19 cellular contexts compared by ENCODE assay signal in genomic region chr9:133471551-133472276, GRCh38. TPM values are rescaled to one million over a fixed set of nuclear protein-coding genes. Genes with fewer than 3 reads are reported as not detected.
DNase-seq lines count a peak whose midpoint lies in the region; ATAC-seq, FAIRE-seq and TF ChIP-seq lines count a peak whose summit lies in the region.
"Had no signal": no experiment of that assay in that cellular context is flagged by ENCODE, and none has a peak within 500 bp of the region (broad histone marks: within the 10 kb centered on the region; RNA-seq: fewer than 3 reads in every experiment).

No MANE protein-coding gene starts in this region.

- no peaks in the 10 kb centered on the region for H3K9me3 Mint-ChIP-seq in neural progenitor cell
- H3K9me3 Mint-ChIP-seq in natural killer cell treated with Interleukin-12 subunit alpha and Interleukin-12 subunit beta and Interleukin-15 and Interleukin-18, amount 100 ng/mL, for 72 hours: no peaks in the 10 kb centered on the region
- H3K9me3 Mint-ChIP-seq: CD4-positive, CD25-positive, alpha-beta regulatory T cell; T-cell had no signal

- H3K4me2 ChIP-seq in K562 (ENCODE audit: insufficient read depth, low read length) (no peak overlapping the region), neural progenitor cell (no peak overlapping the region)

- H3K27ac ChIP-seq in right cardiac atrium (ENCODE audit: low read length) (no peak overlapping the region), K562 (ENCODE audit: extremely low read depth, low read depth, low read length) (no peak overlapping the region), neural progenitor cell (no peak overlapping the region), gastrocnemius medialis (no peak overlapping the region)
- H3K27ac ChIP-seq: SK-N-MC had no signal

- TF ChIP-seq POLR2A in K562 (conservative IDR thresholded peaks at IDR 0.05) (no peak), gastrocnemius medialis (IDR thresholded peaks at IDR 0.05) (no peak)

- 83% methylated on average over 27 of the region's 27 CpGs for WGBS in right cardiac atrium
- WGBS in K562 (ENCODE audit: insufficient coverage, low coverage, missing lambda C conversion rate): 18% methylated on average over 24 of the region's 27 CpGs

- TF ChIP-seq RAD21 in K562 (CRISPR knock-in tag; conservative IDR thresholded peaks at IDR 0.05 in 1 of 2, IDR thresholded peaks at IDR 0.05 in 1 of 2): no peak

- H3K79me2 ChIP-seq in K562 (ENCODE audit: control insufficient read depth, insufficient read depth, low read length): no peaks in the 10 kb centered on the region
- no peaks in the 10 kb centered on the region for H3K79me2 ChIP-seq in neural progenitor cell (ENCODE audit: low read depth)

- no peaks in the 10 kb centered on the region for H3K36me3 Mint-ChIP-seq in neural progenitor cell
- no peaks in the 10 kb centered on the region for H3K36me3 Mint-ChIP-seq in natural killer cell treated with Interleukin-12 subunit alpha and Interleukin-12 subunit beta and Interleukin-15 and Interleukin-18, amount 100 ng/mL, for 72 hours
- H3K36me3 Mint-ChIP-seq: CD4-positive, CD25-positive, alpha-beta regulatory T cell; T-cell had no signal

- H3K4me1 Mint-ChIP-seq in neural progenitor cell: no peaks in the 10 kb centered on the region
- peaks cover 0 to 6% of the 10 kb centered on the region in 2 donors for H3K4me1 Mint-ChIP-seq in natural killer cell treated with Interleukin-12 subunit alpha and Interleukin-12 subunit beta and Interleukin-15 and Interleukin-18, amount 100 ng/mL, for 72 hours (ENCODE audit: low read depth in 2 of 2)

- CTCF ChIA-PET in K562 (lab: Yijun Ruan, JAX; ENCODE audit: low intra/inter-chr PET ratio): no interaction called here

- DNase-seq in right cardiac atrium (peak in 2 of 3 donors; percentile 57 to 60), left ventricle myocardium superior (no peak), K562 (ENCODE audit: extremely low read depth in 1 of 4, low spot score in 3 of 4) (no peak), neural progenitor cell (ENCODE audit: low spot score) (no peak), ureter (ENCODE audit: low spot score) (no peak), gastrocnemius medialis (no peak)
- DNase-seq in stimulated activated naive CD4-positive, alpha-beta T cell (lab: John Stamatoyannopoulos, UW): no peak
- DNase-seq in natural killer cell treated with Interleukin-12 subunit alpha and Interleukin-12 subunit beta and Interleukin-15 and Interleukin-18, amount 100 ng/mL, for 72 hours (ENCODE audit: low spot score): no peak
- DNase-seq: CD4-positive, CD25-positive, alpha-beta regulatory T cell; IMR-90; NCI-H1436 treated with DMSO at 0.1 percent for 48 hours; NCI-H2081 treated with DMSO at 0.1 percent for 48 hours; NCI-H2227 treated with DMSO at 0.1 percent for 48 hours; NCI-H526; T-cell had no signal

- peaks cover 3% of the 10 kb centered on the region for H3F3A ChIP-seq in neural progenitor cell (ENCODE audit: low read depth)

- H3K4me1 ChIP-seq in right cardiac atrium (ENCODE audit: control insufficient read depth, insufficient read depth, low read length): no peaks in the 10 kb centered on the region
- H3K4me1 ChIP-seq in K562 (replicated peaks in 1 of 2; ENCODE audit: control insufficient read depth in 2 of 2, insufficient read depth in 2 of 2, low read length in 2 of 2): peaks cover 0 to 51% of the 10 kb centered on the region in 2 experiments; a peak in 2 of 5 replicates
- H3K4me1 ChIP-seq in neural progenitor cell: no peaks in the 10 kb centered on the region
- H3K4me1 ChIP-seq in gastrocnemius medialis: no peaks in the 10 kb centered on the region

- H3K9ac ChIP-seq in K562 (ENCODE audit: insufficient read depth in 1 of 2, low read depth in 2 of 2, low read length in 2 of 2): peak overlapping the region in 1 of 2 experiments; percentile 52; a peak in 2 of 4 replicates
- no peak overlapping the region for H3K9ac ChIP-seq in neural progenitor cell

- intact Hi-C loops in right cardiac atrium (cut with DNase I): no loop called here
- intact Hi-C loops in left ventricle myocardium superior (cut with micrococcal nuclease): no loop called here
- intact Hi-C loops in K562 (cut with micrococcal nuclease): no loop called here
- intact Hi-C loops in gastrocnemius medialis (cut with DNase I; ENCODE audit: low total_unique reads): no loop called here

- BruUV-seq in K562 (replicated peaks; lab: Mats Ljungman, UMichigan): no TSS peak

- peak in 1 of 2 donors; percentile 5 for ATAC-seq in right cardiac atrium
- no peak for ATAC-seq in left ventricle myocardium superior
- peak; percentile 47 for ATAC-seq in K562
- no peak for ATAC-seq in natural killer cell treated with Interleukin-12 subunit alpha and Interleukin-12 subunit beta and Interleukin-15 and Interleukin-18, amount 100 ng/mL, for 72 hours
- no peak for ATAC-seq in gastrocnemius medialis
- ATAC-seq: T-cell had no signal

- FAIRE-seq in K562 (lab: Jason Lieb, UNC): no peak
- FAIRE-seq: A204.1, H1 had no signal

- H3K4me3 Mint-ChIP-seq in neural progenitor cell: no peak overlapping the region
- H3K4me3 Mint-ChIP-seq in natural killer cell treated with Interleukin-12 subunit alpha and Interleukin-12 subunit beta and Interleukin-15 and Interleukin-18, amount 100 ng/mL, for 72 hours: no peak overlapping the region
- H3K4me3 Mint-ChIP-seq: CD4-positive, CD25-positive, alpha-beta regulatory T cell; T-cell had no signal

- no peaks in the 10 kb centered on the region for H3K27me3 ChIP-seq in right cardiac atrium (ENCODE audit: control insufficient read depth, insufficient read depth)
- H3K27me3 ChIP-seq in K562 (ENCODE audit: control insufficient read depth in 2 of 2, insufficient read depth in 2 of 2, low read length in 2 of 2): peaks cover 3 to 65% of the 10 kb centered on the region in 2 experiments; a peak in 3 of 5 replicates
- H3K27me3 ChIP-seq in neural progenitor cell: no peaks in the 10 kb centered on the region
- no peaks in the 10 kb centered on the region for H3K27me3 ChIP-seq in gastrocnemius medialis

- H3K4me3 ChIP-seq in right cardiac atrium (ENCODE audit: low read length): no peak overlapping the region
- no peak overlapping the region for H3K4me3 ChIP-seq in K562
- no peak overlapping the region for H3K4me3 ChIP-seq in neural progenitor cell
- no peak overlapping the region for H3K4me3 ChIP-seq in gastrocnemius medialis
- H3K4me3 ChIP-seq: SK-N-MC had no signal

- H3K9me3 ChIP-seq in right cardiac atrium (ENCODE audit: control insufficient read depth, low read length) (no peaks in the 10 kb centered on the region), K562 (replicated peaks; ENCODE audit: control insufficient read depth, insufficient read depth, low read depth, low read length) (no peaks in the 10 kb centered on the region), neural progenitor cell (ENCODE audit: low read depth) (no peaks in the 10 kb centered on the region), gastrocnemius medialis (no peaks in the 10 kb centered on the region)

- no peaks in the 10 kb centered on the region for H3K9me1 ChIP-seq in K562 (ENCODE audit: control insufficient read depth, insufficient read depth, low read length)

- in situ Hi-C loops in K562 (cut with MboI) (no loop called here), gastrocnemius medialis (cut with MboI; ENCODE audit: low sequenced_read_pairs in 4 of 4) (no loop called here)

- TF ChIP-seq CTCF in K562 (IDR thresholded peaks at IDR 0.05 in 2 of 3, conservative IDR thresholded peaks at IDR 0.05 in 1 of 3; ENCODE audit: insufficient read depth in 2 of 3, low read depth in 1 of 3, low read length in 3 of 3) (no peak), neural progenitor cell (IDR thresholded peaks at IDR 0.05) (no peak), gastrocnemius medialis (IDR thresholded peaks at IDR 0.05 in 4 of 5, conservative IDR thresholded peaks at IDR 0.05 in 1 of 5) (no peak)

- no peak for TF ChIP-seq EP300 in K562 (IDR thresholded peaks at IDR 0.05; ENCODE audit: low read length)

- no peak overlapping the region for H2AFZ ChIP-seq in K562 (ENCODE audit: low read depth, low read length)
- no peak overlapping the region for H2AFZ ChIP-seq in neural progenitor cell (replicated peaks)

- POLR2A ChIA-PET in K562 (lab: Yijun Ruan, JAX): interaction anchor here (0.6 to 0.7 kb wide), 4 partner anchors 22 to 570 kb away, joined by 3 to 6 read pairs (median 4); no protein-coding TSS in a partner anchor

- no peaks in the 10 kb centered on the region for H3K36me3 ChIP-seq in K562 (ENCODE audit: control insufficient read depth, insufficient read depth, low read length)
- no peaks in the 10 kb centered on the region for H3K36me3 ChIP-seq in neural progenitor cell
- H3K36me3 ChIP-seq in gastrocnemius medialis: no peaks in the 10 kb centered on the region

- H4K20me1 ChIP-seq in K562 (replicated peaks; ENCODE audit: control insufficient read depth, insufficient read depth, low read length) (peaks cover 5% of the 10 kb centered on the region; the same call in 1 of the 2 replicates), neural progenitor cell (ENCODE audit: low read depth) (peaks cover 13% of the 10 kb centered on the region)

- H3K27ac Mint-ChIP-seq in neural progenitor cell: peak overlapping the region; percentile 91
- no peak overlapping the region for H3K27ac Mint-ChIP-seq in natural killer cell treated with Interleukin-12 subunit alpha and Interleukin-12 subunit beta and Interleukin-15 and Interleukin-18, amount 100 ng/mL, for 72 hours
- H3K27ac Mint-ChIP-seq: CD4-positive, CD25-positive, alpha-beta regulatory T cell had no signal

- peaks cover 8% of the 10 kb centered on the region for H3K27me3 Mint-ChIP-seq in neural progenitor cell (ENCODE audit: insufficient read depth, low read depth)
- no peaks in the 10 kb centered on the region for H3K27me3 Mint-ChIP-seq in natural killer cell treated with Interleukin-12 subunit alpha and Interleukin-12 subunit beta and Interleukin-15 and Interleukin-18, amount 100 ng/mL, for 72 hours
- H3K27me3 Mint-ChIP-seq: CD4-positive, CD25-positive, alpha-beta regulatory T cell; T-cell had no signal

RNA-seq across cellular contexts. Expression of gene SLC2A6, which starts 7.2 kb away (rescaled TPM):
- total RNA-seq in right cardiac atrium: 1 to 10 TPM; 1.7 to 4.0 (median 3.6) TPM
- 3.7 TPM for polyA plus RNA-seq in right cardiac atrium
- total RNA-seq in left ventricle myocardium superior: 2.4 TPM
- total RNA-seq in K562 (2011; cell fraction: chromatin; rRNA removed; ENCODE audit: low replicate concordance): 0.32 and 1.7 TPM in 2 replicates
- total RNA-seq in K562 (2011; cell fraction: nucleolus; rRNA removed): 1.2 and 1.8 TPM in 2 replicates
- 0.53 and 1.3 TPM in 2 replicates for total RNA-seq in K562 (2011; cell fraction: nucleoplasm; rRNA removed)
- 0.09 and 0.41 TPM in 2 replicates for total RNA-seq in K562 (2014; rRNA removed)
- total RNA-seq in K562 (2014; rRNA removed; fragmentation: Illumina TruSeq; extraction: Trizol): 0.04 and 0.06 TPM in 2 replicates
- total RNA-seq in K562 (2015; rRNA removed; fragmentation: Illumina TruSeq; extraction: Trizol): 0.04 TPM in 1 of 2 replicates, not detected in the other
- total RNA-seq in K562 (2021): 0.16 and 0.38 TPM in 2 replicates
- 0.08 and 0.22 TPM in 2 replicates for polyA plus RNA-seq in K562 (2011; rRNA removed)
- 0.19 and 0.58 TPM in 2 replicates for polyA plus RNA-seq in K562 (2011; cell fraction: cytosol; rRNA removed)
- polyA plus RNA-seq in K562 (2011; cell fraction: nucleus; rRNA removed): 0.32 and 0.61 TPM in 2 replicates
- 0.17 and 0.24 TPM in 2 replicates for polyA plus RNA-seq in K562 (2012)
- polyA plus RNA-seq in K562 (2014; fragmentation: Illumina TruSeq; extraction: Trizol): not detected in 2 replicates
- not detected for polyA plus RNA-seq in K562 (2014; fragmentation: Nextera tagmentation; extraction: Ambion mirVana)
- polyA plus RNA-seq in K562 (2014; rRNA removed): 0.27 and 0.39 TPM in 2 replicates
- 0.09 and 0.21 TPM in 2 replicates for polyA minus RNA-seq in K562 (2011; rRNA and poly(A)+ RNA removed)
- polyA minus RNA-seq in K562 (2011; cell fraction: cytosol; rRNA and poly(A)+ RNA removed): 0.48 and 0.64 TPM in 2 replicates
- polyA minus RNA-seq in K562 (2011; cell fraction: nucleus; rRNA and poly(A)+ RNA removed): 0.81 and 1.4 TPM in 2 replicates
- total RNA-seq in neural progenitor cell (ENCODE audit: low replicate concordance): 2.3 and 8.8 TPM in 2 replicates
- total RNA-seq in ureter: 19.6 TPM
- 10 to 100 TPM; 15.0 to 42.3 TPM for total RNA-seq in natural killer cell treated with Interleukin-12 subunit alpha and Interleukin-12 subunit beta and Interleukin-15 and Interleukin-18, amount 100 ng/mL, for 72 hours
- total RNA-seq in gastrocnemius medialis: 1 to 10 TPM in 2 of 4 donors, under 1 TPM in 2; 0.41 to 2.4 (median 1.4) TPM

RNA-seq across cellular contexts. Expression of gene CACFD1, which starts 11.9 kb away (rescaled TPM):
- total RNA-seq in right cardiac atrium: 10 to 100 TPM; 10.8 to 13.9 (median 13.8) TPM
- polyA plus RNA-seq in right cardiac atrium: 12.8 TPM
- total RNA-seq in left ventricle myocardium superior: 11.8 TPM
- total RNA-seq in K562 (2011; cell fraction: chromatin; rRNA removed; ENCODE audit: low replicate concordance): 2.9 and 4.1 TPM in 2 replicates
- 3.4 and 4.7 TPM in 2 replicates for total RNA-seq in K562 (2011; cell fraction: nucleolus; rRNA removed)
- total RNA-seq in K562 (2011; cell fraction: nucleoplasm; rRNA removed): 3.2 and 5.5 TPM in 2 replicates
- 1.1 and 1.2 TPM in 2 replicates for total RNA-seq in K562 (2014; rRNA removed)
- 0.11 and 0.13 TPM in 2 replicates for total RNA-seq in K562 (2014; rRNA removed; fragmentation: Illumina TruSeq; extraction: Trizol)
- total RNA-seq in K562 (2015; rRNA removed; fragmentation: Illumina TruSeq; extraction: Trizol): 0.54 and 0.64 TPM in 2 replicates
- 1.4 and 1.8 TPM in 2 replicates for total RNA-seq in K562 (2021)
- 0.87 and 1.2 TPM in 2 replicates for polyA plus RNA-seq in K562 (2011; rRNA removed)
- 0.77 and 1.1 TPM in 2 replicates for polyA plus RNA-seq in K562 (2011; cell fraction: cytosol; rRNA removed)
- polyA plus RNA-seq in K562 (2011; cell fraction: nucleus; rRNA removed): 1.3 and 2.3 TPM in 2 replicates
- 0.89 and 3.8 TPM in 2 replicates for polyA plus RNA-seq in K562 (2012)
- polyA plus RNA-seq in K562 (2014; fragmentation: Illumina TruSeq; extraction: Trizol): 0.16 and 0.37 TPM in 2 replicates
- not detected for polyA plus RNA-seq in K562 (2014; fragmentation: Nextera tagmentation; extraction: Ambion mirVana)
- 1.1 and 1.4 TPM in 2 replicates for polyA plus RNA-seq in K562 (2014; rRNA removed)
- 0.57 and 0.70 TPM in 2 replicates for polyA minus RNA-seq in K562 (2011; rRNA and poly(A)+ RNA removed)
- polyA minus RNA-seq in K562 (2011; cell fraction: cytosol; rRNA and poly(A)+ RNA removed): 0.67 and 0.82 TPM in 2 replicates
- polyA minus RNA-seq in K562 (2011; cell fraction: nucleus; rRNA and poly(A)+ RNA removed): 1.7 and 1.8 TPM in 2 replicates
- total RNA-seq in neural progenitor cell (ENCODE audit: low replicate concordance): 15.7 and 29.3 TPM in 2 replicates
- total RNA-seq in ureter: 24.9 TPM
- total RNA-seq in natural killer cell treated with Interleukin-12 subunit alpha and Interleukin-12 subunit beta and Interleukin-15 and Interleukin-18, amount 100 ng/mL, for 72 hours: 1 to 10 TPM; 2.4 to 7.0 TPM
- 10 to 100 TPM in 2 of 4 donors, 1 to 10 TPM in 2; 7.0 to 28.3 (median 10.1) TPM for total RNA-seq in gastrocnemius medialis

RNA-seq across cellular contexts. Expression of gene ADAMTS13, which starts 49.5 kb away (rescaled TPM):
- total RNA-seq in right cardiac atrium (1 to 10 TPM; 2.1 to 4.1 (median 3.5) TPM), left ventricle myocardium superior (3.1 TPM), K562 (2014; rRNA removed) (0.04 TPM in 1 of 2 replicates, not detected in the other), K562 (2014; rRNA removed; fragmentation: Illumina TruSeq; extraction: Trizol) (not detected in 2 replicates), K562 (2015; rRNA removed; fragmentation: Illumina TruSeq; extraction: Trizol) (0.04 TPM in 1 of 2 replicates, not detected in the other), K562 (2021) (0.07 TPM in 1 of 2 replicates, not detected in the other), neural progenitor cell (ENCODE audit: low replicate concordance) (2.4 and 6.1 TPM in 2 replicates), ureter (3.5 TPM), gastrocnemius medialis (1 to 10 TPM; 1.0 to 2.2 (median 1.4) TPM)
- polyA plus RNA-seq in right cardiac atrium (4.6 TPM), K562 (2011; rRNA removed) (0.16 and 0.20 TPM in 2 replicates), K562 (2014; fragmentation: Illumina TruSeq; extraction: Trizol) (0.03 TPM in 1 of 2 replicates, not detected in the other), K562 (2014; fragmentation: Nextera tagmentation; extraction: Ambion mirVana) (not detected), K562 (2014; rRNA removed) (0.04 and 0.26 TPM in 2 replicates)
- total RNA-seq in K562 (2011; cell fraction: chromatin; rRNA removed; ENCODE audit: low replicate concordance): 0.51 and 1.4 TPM in 2 replicates
- 0.53 and 0.83 TPM in 2 replicates for total RNA-seq in K562 (2011; cell fraction: nucleolus; rRNA removed)
- 0.44 and 1.4 TPM in 2 replicates for total RNA-seq in K562 (2011; cell fraction: nucleoplasm; rRNA removed)
- polyA plus RNA-seq in K562 (2011; cell fraction: cytosol; rRNA removed): 0.10 and 0.16 TPM in 2 replicates
- polyA plus RNA-seq in K562 (2011; cell fraction: nucleus; rRNA removed): 1.2 and 1.3 TPM in 2 replicates
- polyA plus RNA-seq in K562 (2012): 0.29 and 1.0 TPM in 2 replicates
- polyA minus RNA-seq in K562 (2011; rRNA and poly(A)+ RNA removed): not detected in 2 replicates
- not detected in 2 replicates for polyA minus RNA-seq in K562 (2011; cell fraction: cytosol; rRNA and poly(A)+ RNA removed)
- polyA minus RNA-seq in K562 (2011; cell fraction: nucleus; rRNA and poly(A)+ RNA removed): 0.33 and 0.40 TPM in 2 replicates
- total RNA-seq in natural killer cell treated with Interleukin-12 subunit alpha and Interleukin-12 subunit beta and Interleukin-15 and Interleukin-18, amount 100 ng/mL, for 72 hours: 1 to 10 TPM in 1 of 2 donors, under 1 TPM in 1; 0.67 to 1.1 TPM

RNA-seq across cellular contexts. Expression of gene MYMK, which starts 53.0 kb away (rescaled TPM):
- total RNA-seq in right cardiac atrium (not detected), left ventricle myocardium superior (not detected), K562 (2014; rRNA removed) (not detected in 2 replicates), K562 (2014; rRNA removed; fragmentation: Illumina TruSeq; extraction: Trizol) (not detected in 2 replicates), K562 (2015; rRNA removed; fragmentation: Illumina TruSeq; extraction: Trizol) (not detected in 2 replicates), K562 (2021) (not detected in 2 replicates), neural progenitor cell (ENCODE audit: low replicate concordance) (not detected in 2 replicates), ureter (not detected), gastrocnemius medialis (not detected)
- polyA plus RNA-seq in right cardiac atrium (not detected), K562 (2011; rRNA removed) (not detected in 2 replicates), K562 (2014; fragmentation: Illumina TruSeq; extraction: Trizol) (not detected in 2 replicates), K562 (2014; fragmentation: Nextera tagmentation; extraction: Ambion mirVana) (not detected), K562 (2014; rRNA removed) (not detected in 2 replicates)
- not detected in 2 replicates for total RNA-seq in K562 (2011; cell fraction: chromatin; rRNA removed; ENCODE audit: low replicate concordance)
- total RNA-seq in K562 (2011; cell fraction: nucleolus; rRNA removed): not detected in 2 replicates
- not detected in 2 replicates for total RNA-seq in K562 (2011; cell fraction: nucleoplasm; rRNA removed)
- not detected in 2 replicates for polyA plus RNA-seq in K562 (2011; cell fraction: cytosol; rRNA removed)
- not detected in 2 replicates for polyA plus RNA-seq in K562 (2011; cell fraction: nucleus; rRNA removed)
- not detected in 2 replicates for polyA plus RNA-seq in K562 (2012)
- not detected in 2 replicates for polyA minus RNA-seq in K562 (2011; rRNA and poly(A)+ RNA removed)
- not detected in 2 replicates for polyA minus RNA-seq in K562 (2011; cell fraction: cytosol; rRNA and poly(A)+ RNA removed)
- not detected in 2 replicates for polyA minus RNA-seq in K562 (2011; cell fraction: nucleus; rRNA and poly(A)+ RNA removed)
- not detected for total RNA-seq in natural killer cell treated with Interleukin-12 subunit alpha and Interleukin-12 subunit beta and Interleukin-15 and Interleukin-18, amount 100 ng/mL, for 72 hours
- total RNA-seq: CD4-positive, CD25-positive, alpha-beta regulatory T cell; Daoy; H1; IMR-90; T-cell had no signal
- polyA plus RNA-seq: CD4-positive, CD25-positive, alpha-beta regulatory T cell; H1; IMR-90 had no signal

RNA-seq across cellular contexts. Expression of gene REXO4, which starts 53.9 kb away (rescaled TPM):
- 10 to 100 TPM; 11.9 to 16.3 (median 15.0) TPM for total RNA-seq in right cardiac atrium
- polyA plus RNA-seq in right cardiac atrium: 10.5 TPM
- total RNA-seq in left ventricle myocardium superior: 18.7 TPM
- total RNA-seq in K562 (2011; cell fraction: chromatin; rRNA removed; ENCODE audit: low replicate concordance): 33.3 and 49.1 TPM in 2 replicates
- 33.0 and 38.9 TPM in 2 replicates for total RNA-seq in K562 (2011; cell fraction: nucleolus; rRNA removed)
- 25.6 and 35.8 TPM in 2 replicates for total RNA-seq in K562 (2011; cell fraction: nucleoplasm; rRNA removed)
- 70.5 and 72.9 TPM in 2 replicates for total RNA-seq in K562 (2014; rRNA removed)
- total RNA-seq in K562 (2014; rRNA removed; fragmentation: Illumina TruSeq; extraction: Trizol): 19.6 and 21.6 TPM in 2 replicates
- total RNA-seq in K562 (2015; rRNA removed; fragmentation: Illumina TruSeq; extraction: Trizol): 31.1 and 31.3 TPM in 2 replicates
- total RNA-seq in K562 (2021): 56.4 and 57.9 TPM in 2 replicates
- 23.9 and 29.2 TPM in 2 replicates for polyA plus RNA-seq in K562 (2011; rRNA removed)
- 26.2 and 39.1 TPM in 2 replicates for polyA plus RNA-seq in K562 (2011; cell fraction: cytosol; rRNA removed)
- 19.8 and 27.2 TPM in 2 replicates for polyA plus RNA-seq in K562 (2011; cell fraction: nucleus; rRNA removed)
- 22.0 and 39.1 TPM in 2 replicates for polyA plus RNA-seq in K562 (2012)
- polyA plus RNA-seq in K562 (2014; fragmentation: Illumina TruSeq; extraction: Trizol): 40.9 and 45.1 TPM in 2 replicates
- polyA plus RNA-seq in K562 (2014; fragmentation: Nextera tagmentation; extraction: Ambion mirVana): 1 to 10 TPM; 3.4 to 5.0 TPM
- polyA plus RNA-seq in K562 (2014; rRNA removed): 58.8 and 62.3 TPM in 2 replicates
- 22.5 and 31.4 TPM in 2 replicates for polyA minus RNA-seq in K562 (2011; rRNA and poly(A)+ RNA removed)
- 17.9 and 24.8 TPM in 2 replicates for polyA minus RNA-seq in K562 (2011; cell fraction: cytosol; rRNA and poly(A)+ RNA removed)
- 13.6 and 16.7 TPM in 2 replicates for polyA minus RNA-seq in K562 (2011; cell fraction: nucleus; rRNA and poly(A)+ RNA removed)
- 17.9 and 24.9 TPM in 2 replicates for total RNA-seq in neural progenitor cell (ENCODE audit: low replicate concordance)
- total RNA-seq in ureter: 19.5 TPM
- total RNA-seq in natural killer cell treated with Interleukin-12 subunit alpha and Interleukin-12 subunit beta and Interleukin-15 and Interleukin-18, amount 100 ng/mL, for 72 hours: 10 to 100 TPM; 34.3 to 55.1 TPM
- total RNA-seq in gastrocnemius medialis: 10 to 100 TPM; 26.1 to 42.5 (median 34.6) TPM

Comparison
In these comparisons a context has a peak if more than half of its experiments do, and no peak if none do; other contexts are left out.
1. DNase-seq: peak in right cardiac atrium (2 of 3); none in left ventricle myocardium superior (single experiment), K562 (0 of 4), neural progenitor cell (single experiment), stimulated activated naive CD4-positive, alpha-beta T cell (0 of 6), ureter (single experiment), natural killer cell treated with Interleukin-12 subunit alpha and Interleukin-12 subunit beta and Interleukin-15 and Interleukin-18, amount 100 ng/mL, for 72 hours (single experiment) and gastrocnemius medialis (0 of 2).